ENCODE assay signal across 9 cellular contexts in the genomic region with DNA sequence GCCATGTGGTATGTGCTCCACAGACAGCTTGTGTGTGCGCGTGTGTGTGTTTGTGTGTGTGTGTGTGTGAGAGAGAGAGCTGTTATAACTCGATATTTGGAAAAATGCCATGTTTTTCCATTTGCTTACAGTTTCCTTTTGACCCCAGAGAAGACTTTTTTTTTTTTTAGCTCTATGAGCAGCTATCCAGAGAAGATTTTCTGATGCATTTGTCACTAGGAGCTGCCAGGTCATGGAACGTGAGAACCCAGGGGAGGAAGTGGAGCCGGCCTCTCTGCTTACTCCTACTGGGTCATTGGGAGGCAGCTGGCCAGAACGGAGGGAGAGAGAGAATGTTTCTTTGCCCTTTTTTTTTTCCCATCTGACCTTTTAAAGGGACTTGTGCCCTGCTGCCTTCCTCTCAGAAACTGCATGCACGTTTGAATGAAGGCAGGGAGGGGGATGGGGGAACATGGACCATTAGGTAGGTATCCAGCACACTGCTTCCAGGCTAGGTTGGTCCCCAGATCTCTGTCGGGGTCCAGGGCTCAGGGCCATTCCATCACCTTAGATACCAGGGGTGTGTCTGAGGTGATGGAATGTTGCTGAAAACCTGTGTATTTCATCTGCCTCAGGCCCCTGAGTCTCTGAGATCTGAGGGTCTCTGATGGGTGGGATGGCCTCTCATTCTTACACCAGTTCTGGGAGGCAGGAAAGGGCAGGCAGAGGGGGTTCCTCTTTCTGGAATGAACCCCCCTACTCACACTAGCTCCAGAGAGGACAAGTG. TPM values are rescaled to one million over a fixed set of nuclear protein-coding genes. Genes with fewer than 3 reads are reported as not detected.
A peak's percentile ranks its signal among the peaks of the same experiment; 100 is the strongest.
DNase-seq lines count a peak whose midpoint lies in the region; ATAC-seq and TF ChIP-seq lines count a peak whose summit lies in the region.
"Had no signal": no experiment of that assay in that cellular context is flagged by ENCODE, and none has a peak within 500 bp of the region (broad histone marks: within the 10 kb centered on the region; RNA-seq: fewer than 3 reads in every experiment).

No MANE protein-coding gene starts in this region.

- no peak overlapping the region for H3K4me3 ChIP-seq in esophagus muscularis mucosa

- ATAC-seq in GM18511 (IDR thresholded peaks at IDR 0.05; ENCODE audit: unreplicated experiment) (no peak), GM21786 (IDR thresholded peaks at IDR 0.05; ENCODE audit: unreplicated experiment) (no peak)
- ATAC-seq: foreskin keratinocyte had no signal

- TF ChIP-seq CTCF in endothelial cell (IDR thresholded peaks at IDR 0.05; ENCODE audit: unreplicated experiment) (no peak), nephron progenitor cell (IDR thresholded peaks at IDR 0.05) (no peak), esophagus muscularis mucosa (IDR thresholded peaks at IDR 0.05) (no peak)

- no peaks in the 10 kb centered on the region for H3K9me3 Mint-ChIP-seq in endothelial cell (ENCODE audit: unreplicated experiment)
- H3K9me3 Mint-ChIP-seq in nephron progenitor cell = no peaks in the 10 kb centered on the region

- H3K27me3 Mint-ChIP-seq in endothelial cell (ENCODE audit: unreplicated experiment) = peaks cover 2% of the 10 kb centered on the region
- H3K27me3 Mint-ChIP-seq in nephron progenitor cell (ENCODE audit: low read depth, poor library complexity) = peaks cover 2% of the 10 kb centered on the region

- H3K27me3 ChIP-seq in esophagus muscularis mucosa = no peaks in the 10 kb centered on the region
- H3K27me3 ChIP-seq: foreskin keratinocyte had no signal

- no peaks in the 10 kb centered on the region for H3K36me3 ChIP-seq in esophagus muscularis mucosa

- H3K27ac Mint-ChIP-seq in endothelial cell (ENCODE audit: unreplicated experiment) (peak overlapping the region; percentile 59), nephron progenitor cell (peak overlapping the region; percentile 95)

- H3K36me3 Mint-ChIP-seq in endothelial cell (ENCODE audit: low read depth, unreplicated experiment) (no peaks in the 10 kb centered on the region), nephron progenitor cell (ENCODE audit: low read depth) (no peaks in the 10 kb centered on the region)

- peaks cover 36 to 53% (median 42%) of the 10 kb centered on the region in 4 donors for H3K4me1 ChIP-seq in esophagus muscularis mucosa

- H3K27ac ChIP-seq in esophagus muscularis mucosa (replicated peaks in 1 of 4) = peak overlapping the region in 1 of 4 donors; percentile 31
- H3K27ac ChIP-seq: foreskin keratinocyte had no signal

- no peaks in the 10 kb centered on the region for H3K9me3 ChIP-seq in esophagus muscularis mucosa

- intact Hi-C loops in esophagus muscularis mucosa (cut with DNase I) = no loop called here

- peaks cover 24% of the 10 kb centered on the region for H3K4me1 Mint-ChIP-seq in endothelial cell (ENCODE audit: unreplicated experiment)
- H3K4me1 Mint-ChIP-seq in nephron progenitor cell = peaks cover 82% of the 10 kb centered on the region

- 31% methylated on average over 8 of the region's 8 CpGs for WGBS in esophagus muscularis mucosa

- H3K4me3 Mint-ChIP-seq in endothelial cell (ENCODE audit: unreplicated experiment) (no peak overlapping the region), nephron progenitor cell (peak overlapping the region; percentile 48)

- peak; percentile 24 for DNase-seq in COLO668 (lab: John Stamatoyannopoulos, UW; ENCODE audit: unreplicated experiment)
- DNase-seq in NCI-H2029 (lab: John Stamatoyannopoulos, UW) = peak; percentile 78
- no peak for DNase-seq in endothelial cell (ENCODE audit: low spot score)
- DNase-seq in nephron progenitor cell = peak; percentile 49
- DNase-seq in A172 (ENCODE audit: low spot score) = no peak
- no peak for DNase-seq in esophagus muscularis mucosa (ENCODE audit: extremely low spot score)

- TF ChIP-seq EP300 in esophagus muscularis mucosa (IDR thresholded peaks at IDR 0.05) = no peak

- TF ChIP-seq POLR2A in esophagus muscularis mucosa (IDR thresholded peaks at IDR 0.05; ENCODE audit: low read depth) = no peak

RNA-seq across cellular contexts. Expression of a gene that starts 11.2 kb away (rescaled TPM):
- total RNA-seq in endothelial cell (ENCODE audit: unreplicated experiment) = 45.5 TPM
- total RNA-seq in A172 (2014; rRNA removed; shearing (Covaris generic)) = 84.5 and 93.4 TPM in 2 replicates
- total RNA-seq in esophagus muscularis mucosa = 10 to 100 TPM; 30.7 to 47.4 (median 37.1) TPM

RNA-seq across cellular contexts. Expression of a gene that starts 53.9 kb away (rescaled TPM):
- not detected for total RNA-seq in endothelial cell (ENCODE audit: unreplicated experiment)
- total RNA-seq in A172 (2014; rRNA removed; shearing (Covaris generic)) = not detected in 2 replicates
- under 1 TPM in 2 of 4 donors, not detected in 2; 0.17 to 0.34 TPM for total RNA-seq in esophagus muscularis mucosa

Comparison
In these comparisons a context has a peak if more than half of its experiments do, and no peak if none do; other contexts are left out.
1. DNase-seq: peak in COLO668 (single experiment), NCI-H2029 (single experiment) and nephron progenitor cell (single experiment); none in endothelial cell (single experiment), A172 (single experiment) and esophagus muscularis mucosa (single experiment).